1 cellular context compared by ENCODE assay signal in the genomic region with DNA sequence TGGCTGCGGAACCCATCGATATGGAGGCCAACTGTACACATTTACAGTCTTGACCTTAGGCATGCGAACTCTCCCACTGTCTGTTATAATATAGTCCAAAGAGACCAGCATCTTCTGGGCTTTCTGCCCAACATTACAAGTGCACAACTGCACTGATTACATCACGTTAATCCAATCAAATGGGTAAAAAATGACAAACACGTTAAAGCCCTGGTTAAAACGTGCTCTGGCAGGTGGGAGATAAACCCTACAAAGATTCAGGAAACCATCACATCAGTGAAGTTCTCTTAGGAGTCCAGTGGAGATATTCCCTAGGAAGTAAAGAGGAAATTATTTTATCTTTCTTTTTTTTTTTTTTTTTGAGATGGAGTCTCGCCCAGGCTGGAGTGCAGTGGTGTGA.
TF ChIP-seq lines count a peak whose summit lies in the region.

No MANE protein-coding gene starts in this region.

TF ChIP-seq in SK-N-SH, 30 proteins besides CTCF, POLR2A, EP300 and RAD21:
- TF ChIP-seq RXRA (IDR thresholded peaks at IDR 0.05; ENCODE audit: borderline replicate concordance, low read depth) (no peak), REST (IDR thresholded peaks at IDR 0.05; ENCODE audit: low read depth, low read length) (no peak), FOSL2 (IDR thresholded peaks at IDR 0.05; ENCODE audit: borderline replicate concordance, low read depth) (no peak), EZH2phosphoT487 (IDR thresholded peaks at IDR 0.05; ENCODE audit: borderline replicate concordance, low read depth) (no peak), MAX (IDR thresholded peaks at IDR 0.05; ENCODE audit: low read depth) (no peak), CHD2 (IDR thresholded peaks at IDR 0.05; ENCODE audit: low read length, partially characterized antibody) (peak; percentile 69), NRF1 (IDR thresholded peaks at IDR 0.05; ENCODE audit: low read depth, low read length) (no peak), FOXM1 (IDR thresholded peaks at IDR 0.05; ENCODE audit: low read depth) (no peak), RFX5 (IDR thresholded peaks at IDR 0.05; ENCODE audit: low read length) (0 out of 2 replicates have a peak, but pooled peaks have one; percentile 10), JUND (IDR thresholded peaks at IDR 0.05) (no peak), TEAD4 (IDR thresholded peaks at IDR 0.05; ENCODE audit: borderline replicate concordance, insufficient read depth) (no peak), GABPA (IDR thresholded peaks at IDR 0.05; ENCODE audit: low read depth) (no peak), SIN3A (IDR thresholded peaks at IDR 0.05; ENCODE audit: borderline replicate concordance, low read depth, low read length) (0 out of 2 replicates have a peak, but pooled peaks have one; percentile 34), MEF2A (IDR thresholded peaks at IDR 0.05; ENCODE audit: borderline replicate concordance, low read depth) (no peak), ZBTB33 (IDR thresholded peaks at IDR 0.05; ENCODE audit: borderline replicate concordance, low read depth) (no peak), TAF1 (IDR thresholded peaks at IDR 0.05; ENCODE audit: borderline replicate concordance, low read depth, low read length) (no peak), TCF12 (IDR thresholded peaks at IDR 0.05) (peak; percentile 33; the same call in 1 of the 2 replicates), ELF1 (IDR thresholded peaks at IDR 0.05) (no peak), POLR2AphosphoS5 (IDR thresholded peaks at IDR 0.05; ENCODE audit: low read depth, low read length) (no peak), NFIC (IDR thresholded peaks at IDR 0.05; ENCODE audit: borderline replicate concordance) (no peak; the same call in 1 of the 2 replicates), YY1 (IDR thresholded peaks at IDR 0.05; ENCODE audit: low read depth) (no peak), FOXJ3 (CRISPR knock-in tag; IDR thresholded peaks at IDR 0.05) (no peak), RCOR1 (IDR thresholded peaks at IDR 0.05; ENCODE audit: low read length) (peak; percentile 98), PBX3 (IDR thresholded peaks at IDR 0.05) (no peak), SMC3 (IDR thresholded peaks at IDR 0.05; ENCODE audit: low read depth, low read length) (no peak), MXI1 (IDR thresholded peaks at IDR 0.05; ENCODE audit: low read depth, low read length) (peak; percentile 82; the same call in 1 of the 2 replicates), GATA2 (CRISPR knock-in tag; IDR thresholded peaks at IDR 0.05) (peak; percentile 94)
- TF ChIP-seq, protein P1, sequence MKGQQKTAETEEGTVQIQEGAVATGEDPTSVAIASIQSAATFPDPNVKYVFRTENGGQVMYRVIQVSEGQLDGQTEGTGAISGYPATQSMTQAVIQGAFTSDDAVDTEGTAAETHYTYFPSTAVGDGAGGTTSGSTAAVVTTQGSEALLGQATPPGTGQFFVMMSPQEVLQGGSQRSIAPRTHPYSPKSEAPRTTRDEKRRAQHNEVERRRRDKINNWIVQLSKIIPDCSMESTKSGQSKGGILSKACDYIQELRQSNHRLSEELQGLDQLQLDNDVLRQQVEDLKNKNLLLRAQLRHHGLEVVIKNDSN (IDR thresholded peaks at IDR 0.05; ENCODE audit: borderline replicate concordance, low read depth): no peak
- TF ChIP-seq, protein P2, sequence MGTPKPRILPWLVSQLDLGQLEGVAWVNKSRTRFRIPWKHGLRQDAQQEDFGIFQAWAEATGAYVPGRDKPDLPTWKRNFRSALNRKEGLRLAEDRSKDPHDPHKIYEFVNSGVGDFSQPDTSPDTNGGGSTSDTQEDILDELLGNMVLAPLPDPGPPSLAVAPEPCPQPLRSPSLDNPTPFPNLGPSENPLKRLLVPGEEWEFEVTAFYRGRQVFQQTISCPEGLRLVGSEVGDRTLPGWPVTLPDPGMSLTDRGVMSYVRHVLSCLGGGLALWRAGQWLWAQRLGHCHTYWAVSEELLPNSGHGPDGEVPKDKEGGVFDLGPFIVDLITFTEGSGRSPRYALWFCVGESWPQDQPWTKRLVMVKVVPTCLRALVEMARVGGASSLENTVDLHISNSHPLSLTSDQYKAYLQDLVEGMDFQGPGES (IDR thresholded peaks at IDR 0.05; ENCODE audit: low read depth, low read length): no peak
- TF ChIP-seq, protein P3, sequence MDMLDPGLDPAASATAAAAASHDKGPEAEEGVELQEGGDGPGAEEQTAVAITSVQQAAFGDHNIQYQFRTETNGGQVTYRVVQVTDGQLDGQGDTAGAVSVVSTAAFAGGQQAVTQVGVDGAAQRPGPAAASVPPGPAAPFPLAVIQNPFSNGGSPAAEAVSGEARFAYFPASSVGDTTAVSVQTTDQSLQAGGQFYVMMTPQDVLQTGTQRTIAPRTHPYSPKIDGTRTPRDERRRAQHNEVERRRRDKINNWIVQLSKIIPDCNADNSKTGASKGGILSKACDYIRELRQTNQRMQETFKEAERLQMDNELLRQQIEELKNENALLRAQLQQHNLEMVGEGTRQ (IDR thresholded peaks at IDR 0.05; ENCODE audit: borderline replicate concordance, low read depth, low read length): no peak
